In genomic region chr1:157367870-157368269, GRCh38 we compare ENCODE assay signal across 20 cellular contexts.
A peak's percentile ranks its signal among the peaks of the same experiment; 100 is the strongest.
DNase-seq lines count a peak whose midpoint lies in the region; TF ChIP-seq lines count a peak whose summit lies in the region.
"Had no signal": no experiment of that assay in that cellular context is flagged by ENCODE, and none has a peak within 500 bp of the region (broad histone marks: within the 10 kb centered on the region; RNA-seq: fewer than 3 reads in every experiment).

No MANE protein-coding gene starts in this region.

- no peak overlapping the region for H2BK120ac ChIP-seq in trophoblast cell (ENCODE audit: insufficient read depth, low read length, poor library complexity)

- no peak overlapping the region for H2AK5ac ChIP-seq in trophoblast cell (ENCODE audit: low read length)

- peaks cover 16% of the 10 kb centered on the region for H3K9me3 Mint-ChIP-seq in Caco-2 (ENCODE audit: unreplicated experiment)
- H3K9me3 Mint-ChIP-seq: CD14-positive monocyte; CD4-positive, alpha-beta T cell; CD8-positive, alpha-beta memory T cell; HFFc6 had no signal

- H3K27ac ChIP-seq in hepatocyte (peak overlapping the region; percentile 61), trophoblast cell (ENCODE audit: low read depth, low read length) (no peak overlapping the region)
- H3K27ac ChIP-seq: 22Rv1; BLaER1 treated with 17β-estradiol and CSF1 and Interleukin-3, amounts not matched to agents 10 nM and 100 nM had no signal

- no peaks in the 10 kb centered on the region for H3K36me3 Mint-ChIP-seq in Caco-2 (ENCODE audit: insufficient read depth, unreplicated experiment)
- H3K36me3 Mint-ChIP-seq: CD14-positive monocyte; CD8-positive, alpha-beta memory T cell had no signal

- H3K9ac ChIP-seq in trophoblast cell (ENCODE audit: low read length), result no peak overlapping the region
- H3K9ac ChIP-seq: BLaER1 treated with 17β-estradiol and CSF1 and Interleukin-3, amounts not matched to agents 10 nM and 100 nM had no signal

- H3K27ac Mint-ChIP-seq in Caco-2 (ENCODE audit: unreplicated experiment), result peak overlapping the region; percentile 72
- H3K27ac Mint-ChIP-seq: CD4-positive, alpha-beta T cell; CD8-positive, alpha-beta memory T cell; GM23338; HFFc6 had no signal

- H3K4me3 ChIP-seq in Caco-2 (ENCODE audit: low read depth, low read length) (no peak overlapping the region), hepatocyte (no peak overlapping the region), trophoblast cell (ENCODE audit: low read depth, low read length) (no peak overlapping the region)
- H3K4me3 ChIP-seq: BLaER1 treated with 17β-estradiol and CSF1 and Interleukin-3, amounts not matched to agents 10 nM and 100 nM; GM23338; HAP-1 had no signal

- no peaks in the 10 kb centered on the region for H4K20me1 ChIP-seq in hepatocyte (ENCODE audit: insufficient read depth, poor library complexity, severe bottlenecking)
- H4K20me1 ChIP-seq: BLaER1 treated with 17β-estradiol and CSF1 and Interleukin-3, amounts not matched to agents 10 nM and 100 nM had no signal

- no peaks in the 10 kb centered on the region for H3K9me2 ChIP-seq in hepatocyte (replicated peaks; ENCODE audit: insufficient read depth)

- H3K79me1 ChIP-seq in trophoblast cell (ENCODE audit: low read length), result no peaks in the 10 kb centered on the region

- H3K4me3 Mint-ChIP-seq in Caco-2 (ENCODE audit: unreplicated experiment), result peak overlapping the region; percentile 35
- H3K4me3 Mint-ChIP-seq: CD14-positive monocyte; CD4-positive, alpha-beta T cell; CD8-positive, alpha-beta memory T cell; GM23338; HFFc6 had no signal

- DNase-seq in Caco-2, result no peak
- DNase-seq in OCI-M1 (lab: John Stamatoyannopoulos, UW), result peak; percentile 26
- no peak for DNase-seq in hepatocyte (ENCODE audit: low spot score)
- DNase-seq in ACHN, result no peak
- no peak for DNase-seq in trophoblast cell
- no peak for DNase-seq in NCI-H2196 (lab: John Stamatoyannopoulos, UW; ENCODE audit: unreplicated experiment)
- DNase-seq: AML-193; BE2C; Calu3; CD4-positive, alpha-beta T cell; CD8-positive, alpha-beta memory T cell; DMS53; DMS79 treated with DMSO at 0.1 percent for 48 hours; GF-D8; HFFc6 had no signal

- no peak overlapping the region for H2BK5ac ChIP-seq in trophoblast cell (ENCODE audit: low read depth, low read length, poor library complexity)

- peaks cover 53% of the 10 kb centered on the region for H3K4me1 Mint-ChIP-seq in Caco-2 (ENCODE audit: low read depth, unreplicated experiment)
- H3K4me1 Mint-ChIP-seq: CD8-positive, alpha-beta memory T cell had no signal

- intact Hi-C loops in Caco-2 (cut with micrococcal nuclease; ENCODE audit: unreplicated experiment), result loop anchor here (1.0 to 10.0 kb wide), 5 partner anchors 9 to 577 kb away; no protein-coding TSS in a partner anchor

- H3K36me3 ChIP-seq in Caco-2 (ENCODE audit: control insufficient read depth, insufficient read depth, low read length) (no peaks in the 10 kb centered on the region), hepatocyte (replicated peaks; ENCODE audit: insufficient read depth, low read depth) (no peaks in the 10 kb centered on the region), trophoblast cell (ENCODE audit: control insufficient read depth in 1 of 2, insufficient read depth in 2 of 2, low read length in 2 of 2) (no peaks in the 10 kb centered on the region)
- H3K36me3 ChIP-seq: BE2C; BLaER1 treated with 17β-estradiol and CSF1 and Interleukin-3, amounts not matched to agents 10 nM and 100 nM; HAP-1 had no signal

- H4K12ac ChIP-seq in trophoblast cell (ENCODE audit: low read depth, low read length), result no peak overlapping the region

- H4K8ac ChIP-seq in trophoblast cell (ENCODE audit: low read depth, low read length), result no peak overlapping the region

- H2AFZ ChIP-seq in hepatocyte (no peak overlapping the region), trophoblast cell (ENCODE audit: insufficient read depth, low read length, poor library complexity) (no peak overlapping the region)
- H2AFZ ChIP-seq: GM23338 had no signal

- H3K79me2 ChIP-seq in hepatocyte (no peaks in the 10 kb centered on the region), trophoblast cell (ENCODE audit: control insufficient read depth, insufficient read depth, low read length, poor library complexity) (no peaks in the 10 kb centered on the region)

- peaks cover 6% of the 10 kb centered on the region; the same call in 1 of the 2 replicates for H3K9me3 ChIP-seq in Caco-2
- H3K9me3 ChIP-seq in hepatocyte (ENCODE audit: low read depth), result no peaks in the 10 kb centered on the region
- no peaks in the 10 kb centered on the region for H3K9me3 ChIP-seq in trophoblast cell (ENCODE audit: insufficient read depth, low read depth, low read length)
- H3K9me3 ChIP-seq: BE2C; BLaER1 treated with 17β-estradiol and CSF1 and Interleukin-3, amounts not matched to agents 10 nM and 100 nM; HAP-1 had no signal

- no peak overlapping the region for H3K4ac ChIP-seq in trophoblast cell (ENCODE audit: low read depth, low read length)

- no peak overlapping the region for H3K23ac ChIP-seq in trophoblast cell (ENCODE audit: low read length)

- POLR2A ChIA-PET in Caco-2 (lab: Charles Lee), result no interaction called here

- no peak overlapping the region for H2BK12ac ChIP-seq in trophoblast cell (ENCODE audit: low read length)

- H3K4me1 ChIP-seq in Caco-2 (peaks cover 34% of the 10 kb centered on the region), hepatocyte (ENCODE audit: insufficient read depth) (peaks cover 11% of the 10 kb centered on the region), trophoblast cell (ENCODE audit: control insufficient read depth in 1 of 2, insufficient read depth in 2 of 2, low read length in 2 of 2) (peaks cover 0 to 1% of the 10 kb centered on the region in 2 experiments)
- H3K4me1 ChIP-seq: BE2C; BLaER1 treated with 17β-estradiol and CSF1 and Interleukin-3, amounts not matched to agents 10 nM and 100 nM had no signal

- peak overlapping the region; percentile 32 for H3K4me2 ChIP-seq in hepatocyte
- H3K4me2 ChIP-seq in trophoblast cell (ENCODE audit: low read length), result no peak overlapping the region
- H3K4me2 ChIP-seq: BLaER1 treated with 17β-estradiol and CSF1 and Interleukin-3, amounts not matched to agents 10 nM and 100 nM; GM23338 had no signal

- no TSS peak for BruUV-seq in Caco-2 (replicated peaks; lab: Mats Ljungman, UMichigan)

- no peak overlapping the region for H3K18ac ChIP-seq in trophoblast cell (ENCODE audit: low read length)

- no peak overlapping the region for H4K91ac ChIP-seq in trophoblast cell (ENCODE audit: low read depth, low read length)

- in situ Hi-C loops in ACHN (cut with HindIII; ENCODE audit: low pct_ligation_motif_present, low pct_unique_long_range_greater_than_20kb, low sequenced_read_pairs), result no loop called here

- TF ChIP-seq CTCF in Caco-2 (IDR thresholded peaks at IDR 0.05; ENCODE audit: insufficient read depth in 1 of 2, low read depth in 1 of 2, low read length in 1 of 2, severe bottlenecking in 1 of 2, unreplicated experiment in 1 of 2), result no peak
- TF ChIP-seq CTCF in hepatocyte (IDR thresholded peaks at IDR 0.05; ENCODE audit: poor library complexity), result no peak

- CTCF ChIA-PET in Caco-2 (lab: Charles Lee), result no interaction called here

- no peaks in the 10 kb centered on the region for H3K27me3 Mint-ChIP-seq in Caco-2 (ENCODE audit: insufficient read depth, unreplicated experiment)

- H3K14ac ChIP-seq in trophoblast cell (ENCODE audit: low read length), result no peak overlapping the region

- H3K27me3 ChIP-seq in Caco-2 (replicated peaks; ENCODE audit: control insufficient read depth, insufficient read depth, low read length) (no peaks in the 10 kb centered on the region), hepatocyte (no peaks in the 10 kb centered on the region), trophoblast cell (ENCODE audit: insufficient read depth, low read length) (no peaks in the 10 kb centered on the region)
- H3K27me3 ChIP-seq: BE2C; BLaER1 treated with 17β-estradiol and CSF1 and Interleukin-3, amounts not matched to agents 10 nM and 100 nM had no signal
